33 cellular contexts compared by ENCODE assay signal in genomic region chr3:12746419-12746818, GRCh38. TPM values are rescaled to one million over a fixed set of nuclear protein-coding genes. Genes with fewer than 3 reads are reported as not detected.
"Had no signal": no experiment of that assay in that cellular context is flagged by ENCODE, and none has a peak within 500 bp of the region (broad histone marks: within the 10 kb centered on the region; RNA-seq: fewer than 3 reads in every experiment).

No MANE protein-coding gene starts in this region.

- H3K9me3 ChIP-seq: ascending aorta, body of pancreas, Peyer's patch had no signal

- H3K27me3 Mint-ChIP-seq: activated naive CD8-positive, alpha-beta T cell treated with anti-CD3 and anti-CD28 coated beads, Interleukin-2, amount 50 U/mL, for 24 hours had no signal

- H3K4me3 ChIP-seq: ascending aorta, body of pancreas, Peyer's patch had no signal

- H3K27ac ChIP-seq: ascending aorta, body of pancreas, Peyer's patch, RWPE1 had no signal

- ATAC-seq: activated CD8-positive, alpha-beta memory T cell treated with anti-CD3 and anti-CD28 coated beads, Interleukin-2, amount 10 ng/mL, durations not matched to agents 7 days and 5 days; activated naive CD4-positive, alpha-beta T cell treated with anti-CD3 and anti-CD28 coated beads, Interleukin-2, amount 50 U/mL, for 72 hours; activated naive CD8-positive, alpha-beta T cell treated with anti-CD3 and anti-CD28 coated beads, Interleukin-2, amount 50 U/mL, for 24 hours; body of pancreas had no signal

- H3K9me3 Mint-ChIP-seq: activated B cell treated with CpG ODN at 0.5 μM for 24 hours; activated CD4-positive, alpha-beta T cell treated with anti-CD3 and anti-CD28 coated beads, Interleukin-2, amount 10 ng/mL, durations not matched to agents 24 days and 14 days; activated naive CD4-positive, alpha-beta T cell treated with anti-CD3 and anti-CD28 coated beads, Interleukin-2, amount 50 U/mL, for 72 hours; activated naive CD8-positive, alpha-beta T cell treated with anti-CD3 and anti-CD28 coated beads, Interleukin-2, amount 50 U/mL, for 24 hours; activated T-cell treated with anti-CD3 and anti-CD28 coated beads, Interleukin-2, amount 50 U/mL, for 24 hours; activated T-helper 1 cell treated with anti-CD3 and anti-CD28 coated beads, Interleukin-12 subunit alpha, Interleukin-12 subunit beta, Interleukin-2, Interleukin-4 antibody, amounts not matched to agents 30 ng/mL and 10 ng/mL and 1 ng/mL, durations not matched to agents 14 hours and 24 hours and 36 hours; T-helper 1 cell treated with Interleukin-12 subunit alpha and Interleukin-12 subunit beta and Interleukin-4 antibody, amounts not matched to agents 30 μg/mL and 1 μg/mL, for 36 hours had no signal

- H3K27me3 ChIP-seq: ascending aorta, body of pancreas, Peyer's patch had no signal

- H3K27ac Mint-ChIP-seq: activated B cell treated with CpG ODN at 0.5 μM for 24 hours; activated CD4-positive, alpha-beta T cell treated with anti-CD3 and anti-CD28 coated beads, Interleukin-2, amount 10 ng/mL, durations not matched to agents 24 days and 14 days; activated CD8-positive, alpha-beta memory T cell treated with anti-CD3 and anti-CD28 coated beads, Interleukin-2, amount 10 ng/mL, durations not matched to agents 7 days and 5 days; activated naive CD4-positive, alpha-beta T cell treated with anti-CD3 and anti-CD28 coated beads, Interleukin-2, amount 50 U/mL, for 72 hours; activated naive CD8-positive, alpha-beta T cell treated with anti-CD3 and anti-CD28 coated beads, Interleukin-2, amount 50 U/mL, for 24 hours; activated T-cell treated with anti-CD3 and anti-CD28 coated beads, Interleukin-2, amount 50 U/mL, for 24 hours; activated T-helper 1 cell treated with anti-CD3 and anti-CD28 coated beads, Interleukin-12 subunit alpha, Interleukin-12 subunit beta, Interleukin-2, Interleukin-4 antibody, amounts not matched to agents 30 ng/mL and 10 ng/mL and 1 ng/mL, durations not matched to agents 14 hours and 24 hours and 36 hours; T-helper 1 cell treated with Interleukin-12 subunit alpha and Interleukin-12 subunit beta and Interleukin-4 antibody, amounts not matched to agents 30 μg/mL and 1 μg/mL, for 36 hours had no signal

- H3K36me3 ChIP-seq: ascending aorta, Peyer's patch had no signal

- H3K4me3 Mint-ChIP-seq: activated B cell treated with CpG ODN at 0.5 μM for 24 hours; activated CD4-positive, alpha-beta T cell treated with anti-CD3 and anti-CD28 coated beads, Interleukin-2, amount 10 ng/mL, durations not matched to agents 24 days and 14 days; activated CD8-positive, alpha-beta memory T cell treated with anti-CD3 and anti-CD28 coated beads, Interleukin-2, amount 10 ng/mL, durations not matched to agents 7 days and 5 days; activated naive CD8-positive, alpha-beta T cell treated with anti-CD3 and anti-CD28 coated beads, Interleukin-2, amount 50 U/mL, for 24 hours; activated T-cell treated with anti-CD3 and anti-CD28 coated beads, Interleukin-2, amount 50 U/mL, for 24 hours; activated T-helper 1 cell treated with anti-CD3 and anti-CD28 coated beads, Interleukin-12 subunit alpha, Interleukin-12 subunit beta, Interleukin-2, Interleukin-4 antibody, amounts not matched to agents 30 ng/mL and 10 ng/mL and 1 ng/mL, durations not matched to agents 14 hours and 24 hours and 36 hours; T-helper 1 cell treated with Interleukin-12 subunit alpha and Interleukin-12 subunit beta and Interleukin-4 antibody, amounts not matched to agents 30 μg/mL and 1 μg/mL, for 36 hours had no signal

- DNase-seq: activated B cell treated with CpG ODN at 0.5 μM for 24 hours; activated CD4-positive, alpha-beta T cell treated with anti-CD3 and anti-CD28 coated beads for 1 hour; activated CD4-positive, alpha-beta T cell treated with anti-CD3 and anti-CD28 coated beads, Interleukin-2, amount 10 ng/mL, durations not matched to agents 24 days and 14 days; activated CD4-positive, alpha-beta T cell treated with anti-CD3 and anti-CD28 coated beads, Interleukin-2, amount 50 U/mL, for 48 hours; activated CD8-positive, alpha-beta memory T cell treated with anti-CD3 and anti-CD28 coated beads, Interleukin-2, amount 10 ng/mL, durations not matched to agents 7 days and 5 days; activated effector memory CD4-positive, alpha-beta T cell treated with Interleukin-2 at 50 U/mL for 16 hours; activated naive CD4-positive, alpha-beta T cell treated with Interleukin-2 at 50 U/mL for 16 hours; activated naive CD8-positive, alpha-beta T cell treated with anti-CD3 and anti-CD28 coated beads, Interleukin-2, amount 50 U/mL, for 24 hours; activated T-cell treated with anti-CD3 and anti-CD28 coated beads, Interleukin-2, amount 50 U/mL, for 24 hours; amniotic stem cell; body of pancreas; cerebellar nuclear complex; KG1; NCI-H1092; NCI-H1417 treated with DMSO at 0.1 percent for 48 hours; NCI-H1694; NCI-H2029; NCI-H2107; NCI-H345; NCI-H510A; NCI-H526 treated with DMSO at 0.1 percent for 48 hours; NK-92 treated with Interleukin-12 subunit alpha and Interleukin-12 subunit beta, amount 100 ng/mL, for 24 hours; OCI-M1; Peyer's patch; SHP77 treated with DMSO at 0.1 percent for 48 hours; T1000 had no signal

- H3K36me3 Mint-ChIP-seq: activated CD8-positive, alpha-beta memory T cell treated with anti-CD3 and anti-CD28 coated beads, Interleukin-2, amount 10 ng/mL, durations not matched to agents 7 days and 5 days; activated naive CD4-positive, alpha-beta T cell treated with anti-CD3 and anti-CD28 coated beads, Interleukin-2, amount 50 U/mL, for 72 hours had no signal

RNA-seq across cellular contexts. Expression of gene TMEM40, which starts 12.6 kb away (rescaled TPM):
- total RNA-seq: activated B cell treated with CpG ODN at 0.5 μM for 24 hours; activated CD4-positive, alpha-beta T cell treated with anti-CD3 and anti-CD28 coated beads, Interleukin-2, amount 10 ng/mL, durations not matched to agents 24 days and 14 days; activated CD8-positive, alpha-beta memory T cell treated with anti-CD3 and anti-CD28 coated beads, Interleukin-2, amount 10 ng/mL, durations not matched to agents 7 days and 5 days; activated naive CD4-positive, alpha-beta T cell treated with anti-CD3 and anti-CD28 coated beads, Interleukin-2, amount 50 U/mL, for 72 hours; activated T-helper 1 cell treated with anti-CD3 and anti-CD28 coated beads, Interleukin-12 subunit alpha, Interleukin-12 subunit beta, Interleukin-2, Interleukin-4 antibody, amounts not matched to agents 30 ng/mL and 10 ng/mL and 1 ng/mL, durations not matched to agents 14 hours and 24 hours and 36 hours; ascending aorta; body of pancreas; LHCN-M2; Peyer's patch; SK-MEL-5 had no signal
